ENCODE assay signal across 10 cellular contexts in genomic region chr7:115748123-115748738, GRCh38.
DNase-seq lines count a peak whose midpoint lies in the region; ATAC-seq, FAIRE-seq and TF ChIP-seq lines count a peak whose summit lies in the region.
"Had no signal": no experiment of that assay in that cellular context is flagged by ENCODE, and none has a peak within 500 bp of the region (broad histone marks: within the 10 kb centered on the region; RNA-seq: fewer than 3 reads in every experiment).

No MANE protein-coding gene starts in this region.

- POLR2A ChIA-PET in CD8-positive, alpha-beta T cell (lab: Charles Lee), result no interaction called here

- no peaks in the 10 kb centered on the region for H3K27me3 Mint-ChIP-seq in CD8-positive, alpha-beta T cell (ENCODE audit: low read depth)
- H3K27me3 Mint-ChIP-seq: activated naive CD8-positive, alpha-beta T cell treated with anti-CD3 and anti-CD28 coated beads, Interleukin-2, amount 50 U/mL, for 24 hours had no signal

- no peaks in the 10 kb centered on the region for H3K27me3 ChIP-seq in bronchial epithelial cell (ENCODE audit: control insufficient read depth, insufficient read depth, low read length)
- H3K27me3 ChIP-seq in CD8-positive, alpha-beta T cell (ENCODE audit: insufficient read depth, low read length), result no peaks in the 10 kb centered on the region

- H3K4me3 ChIP-seq in bronchial epithelial cell (ENCODE audit: low read depth, low read length), result no peak overlapping the region
- no peak overlapping the region for H3K4me3 ChIP-seq in CD8-positive, alpha-beta T cell (ENCODE audit: low read depth, low read length)

- no peaks in the 10 kb centered on the region for H3K9me3 ChIP-seq in CD8-positive, alpha-beta T cell (ENCODE audit: low read length)

- peak; percentile 19 for TF ChIP-seq CTCF in bronchial epithelial cell (IDR thresholded peaks at IDR 0.05; ENCODE audit: insufficient read depth, low read length, severe bottlenecking)
- no peak for TF ChIP-seq CTCF in CD8-positive, alpha-beta T cell (IDR thresholded peaks at IDR 0.05)

- no peak for FAIRE-seq in bronchial epithelial cell (lab: Jason Lieb, UNC)

- CTCF ChIA-PET in CD8-positive, alpha-beta T cell (lab: Charles Lee), result interaction anchor here (0.6 to 1.3 kb wide), 2 partner anchors 883 to 896 kb away, joined by 3 read pairs; no protein-coding TSS in a partner anchor

- H3K27ac ChIP-seq in CD8-positive, alpha-beta T cell (ENCODE audit: low read depth, low read length), result no peak overlapping the region

- H3K27ac Mint-ChIP-seq in CD8-positive, alpha-beta T cell, result no peak overlapping the region
- H3K27ac Mint-ChIP-seq: activated naive CD8-positive, alpha-beta T cell treated with anti-CD3 and anti-CD28 coated beads, Interleukin-2, amount 50 U/mL, for 24 hours had no signal

- H3K9me3 Mint-ChIP-seq in CD8-positive, alpha-beta T cell, result no peaks in the 10 kb centered on the region
- H3K9me3 Mint-ChIP-seq: activated naive CD8-positive, alpha-beta T cell treated with anti-CD3 and anti-CD28 coated beads, Interleukin-2, amount 50 U/mL, for 24 hours had no signal

- H3K36me3 Mint-ChIP-seq in CD8-positive, alpha-beta T cell, result no peaks in the 10 kb centered on the region

- H3K4me1 ChIP-seq in CD8-positive, alpha-beta T cell (ENCODE audit: insufficient read depth, low read length), result no peaks in the 10 kb centered on the region

- H3K4me1 Mint-ChIP-seq in CD8-positive, alpha-beta T cell (ENCODE audit: low read depth), result no peaks in the 10 kb centered on the region
- H3K4me1 Mint-ChIP-seq: activated naive CD8-positive, alpha-beta T cell treated with anti-CD3 and anti-CD28 coated beads, Interleukin-2, amount 50 U/mL, for 24 hours had no signal

- ATAC-seq in CD8-positive, alpha-beta T cell, result no peak
- ATAC-seq: activated naive CD8-positive, alpha-beta T cell treated with anti-CD3 and anti-CD28 coated beads, Interleukin-2, amount 50 U/mL, for 24 hours had no signal

- H3K4me3 Mint-ChIP-seq in CD8-positive, alpha-beta T cell, result no peak overlapping the region
- H3K4me3 Mint-ChIP-seq: activated naive CD8-positive, alpha-beta T cell treated with anti-CD3 and anti-CD28 coated beads, Interleukin-2, amount 50 U/mL, for 24 hours had no signal

- no peaks in the 10 kb centered on the region for H3K36me3 ChIP-seq in bronchial epithelial cell (ENCODE audit: control insufficient read depth, insufficient read depth, low read length)
- no peaks in the 10 kb centered on the region for H3K36me3 ChIP-seq in CD8-positive, alpha-beta T cell (ENCODE audit: insufficient read depth, low read length)

- intact Hi-C loops in CD8-positive, alpha-beta T cell (cut with DNase I, micrococcal nuclease), result loop anchor here in 1 of 2 experiments (5.0 kb wide), 1 partner anchor 881 kb away; no protein-coding TSS in a partner anchor

- DNase-seq in NCI-H146 (lab: John Stamatoyannopoulos, UW) (peak; percentile 12), NCI-H146 treated with DMSO at 0.1 percent for 48 hours (lab: John Stamatoyannopoulos, UW; ENCODE audit: unreplicated experiment) (no peak), NCI-H1092 treated with DMSO at 0.1 percent for 48 hours (lab: John Stamatoyannopoulos, UW) (peak; percentile 63), bronchial epithelial cell (ENCODE audit: low read depth) (peak; percentile 23), pons (ENCODE audit: low spot score) (peak; percentile 17)
- no peak for DNase-seq in CD8-positive, alpha-beta T cell
- no peak for DNase-seq in activated CD4-positive, alpha-beta T cell treated with anti-CD3 and anti-CD28 coated beads for 4 hours
- DNase-seq in activated effector memory CD4-positive, alpha-beta T cell treated with Interleukin-2 at 50 U/mL for 16 hours, result no peak
- DNase-seq: activated naive CD8-positive, alpha-beta T cell treated with anti-CD3 and anti-CD28 coated beads, Interleukin-2, amount 50 U/mL, for 24 hours; kidney had no signal

Comparison
In these comparisons a context has a peak if more than half of its experiments do, and no peak if none do; other contexts are left out.
1. DNase-seq: peak in NCI-H146 (single experiment), NCI-H1092 treated with DMSO at 0.1 percent for 48 hours (single experiment), bronchial epithelial cell (single experiment) and pons (single experiment); none in NCI-H146 treated with DMSO at 0.1 percent for 48 hours (single experiment), CD8-positive, alpha-beta T cell (0 of 7), activated CD4-positive, alpha-beta T cell treated with anti-CD3 and anti-CD28 coated beads for 4 hours (0 of 2) and activated effector memory CD4-positive, alpha-beta T cell treated with Interleukin-2 at 50 U/mL for 16 hours (single experiment).